ENCODE assay signal across 29 cellular contexts in the genomic region with DNA sequence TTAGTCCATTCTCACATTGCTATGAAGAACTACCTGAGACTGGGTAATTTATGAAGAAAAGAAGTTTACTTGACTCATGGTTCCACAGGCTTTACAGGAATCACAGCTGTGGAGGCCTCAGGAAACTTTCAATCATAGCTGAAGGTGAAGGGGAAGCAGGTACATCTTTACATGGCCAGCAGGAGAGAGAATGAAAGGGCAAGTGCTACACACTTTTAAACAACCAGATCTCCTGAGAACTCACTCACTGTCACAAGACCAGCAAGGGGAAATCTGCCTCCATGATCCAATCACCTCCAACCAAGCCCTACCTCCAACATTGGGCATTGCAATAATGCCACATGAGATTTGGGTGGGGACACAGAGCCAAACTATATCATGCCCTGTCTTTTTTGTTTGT. TPM values are rescaled to one million over a fixed set of nuclear protein-coding genes. Genes with fewer than 3 reads are reported as not detected.
DNase-seq lines count a peak whose midpoint lies in the region; ATAC-seq, FAIRE-seq and TF ChIP-seq lines count a peak whose summit lies in the region.
"Had no signal": no experiment of that assay in that cellular context is flagged by ENCODE, and none has a peak within 500 bp of the region (broad histone marks: within the 10 kb centered on the region; RNA-seq: fewer than 3 reads in every experiment).

No MANE protein-coding gene starts in this region.

- no peak overlapping the region for H3K4me3 ChIP-seq in HEK293 (ENCODE audit: low read depth, low read length)
- H3K4me3 ChIP-seq in K562: no peak overlapping the region
- H3K4me3 ChIP-seq: BLaER1 treated with 17β-estradiol and CSF1 and Interleukin-3, amounts not matched to agents 10 nM and 100 nM had no signal

- BruUV-seq in K562 (replicated peaks; lab: Mats Ljungman, UMichigan): no TSS peak

- no peak overlapping the region for H3K4me3 Mint-ChIP-seq in activated B cell treated with CpG ODN at 0.5 μM for 24 hours
- H3K4me3 Mint-ChIP-seq: CD4-positive, alpha-beta T cell; CD8-positive, alpha-beta T cell had no signal

- H3K9me3 Mint-ChIP-seq in activated B cell treated with CpG ODN at 0.5 μM for 24 hours: peaks cover 12% of the 10 kb centered on the region

- no peak for TF ChIP-seq CTCF in HEK293 (tag by site-specific recombination; IDR thresholded peaks at IDR 0.05)
- no peak for TF ChIP-seq CTCF in activated B cell treated with CpG ODN at 0.5 μM for 24 hours (IDR thresholded peaks at IDR 0.05)
- TF ChIP-seq CTCF in K562 (IDR thresholded peaks at IDR 0.05 in 2 of 3, conservative IDR thresholded peaks at IDR 0.05 in 1 of 3; ENCODE audit: insufficient read depth in 2 of 3, low read depth in 1 of 3, low read length in 3 of 3): no peak

- peak overlapping the region; percentile 32 for H3K27ac Mint-ChIP-seq in activated B cell treated with CpG ODN at 0.5 μM for 24 hours
- H3K27ac Mint-ChIP-seq: CD4-positive, alpha-beta T cell; CD8-positive, alpha-beta T cell had no signal

- TF ChIP-seq POLR2A in K562 (conservative IDR thresholded peaks at IDR 0.05): no peak

- peaks cover 10% of the 10 kb centered on the region for H3K36me3 Mint-ChIP-seq in activated B cell treated with CpG ODN at 0.5 μM for 24 hours (ENCODE audit: low read depth)
- H3K36me3 Mint-ChIP-seq: CD8-positive, alpha-beta T cell had no signal

- H3K9me3 ChIP-seq in HEK293 (ENCODE audit: control insufficient read depth, insufficient read depth, low read depth, low read length): no peaks in the 10 kb centered on the region
- H3K9me3 ChIP-seq in K562 (replicated peaks; ENCODE audit: control insufficient read depth, insufficient read depth, low read depth, low read length): peaks cover 13% of the 10 kb centered on the region

- H3K9me1 ChIP-seq in K562 (ENCODE audit: control insufficient read depth, insufficient read depth, low read length): no peaks in the 10 kb centered on the region

- H3K4me1 Mint-ChIP-seq in activated B cell treated with CpG ODN at 0.5 μM for 24 hours: peaks cover 58% of the 10 kb centered on the region

- H3K27ac ChIP-seq in HEK293 (ENCODE audit: extremely low read depth, low read depth, low read length) (no peak overlapping the region), K562 (ENCODE audit: extremely low read depth, low read depth, low read length) (no peak overlapping the region)
- H3K27ac ChIP-seq: C4-2B had no signal

- DNase-seq in activated B cell treated with CpG ODN at 0.5 μM for 24 hours (no peak), K562 (ENCODE audit: extremely low read depth in 1 of 4, low spot score in 3 of 4) (no peak), middle frontal gyrus (ENCODE audit: extremely low spot score, low spot score) (no peak)
- DNase-seq: 8988T; ACHN; Caco-2; Calu3; CD4-positive, alpha-beta T cell; CD8-positive, alpha-beta T cell; DMS53; DMS79; DND-41; EL; GDM1 had no signal

- H2AFZ ChIP-seq in K562 (ENCODE audit: low read depth, low read length): no peak overlapping the region

- H3K36me3 ChIP-seq in HEK293 (ENCODE audit: control insufficient read depth in 2 of 2, insufficient read depth in 1 of 2, low read length in 2 of 2): no peaks in the 10 kb centered on the region
- no peaks in the 10 kb centered on the region for H3K36me3 ChIP-seq in K562 (ENCODE audit: control insufficient read depth, insufficient read depth, low read length)
- H3K36me3 ChIP-seq: BLaER1 treated with 17β-estradiol and CSF1 and Interleukin-3, amounts not matched to agents 10 nM and 100 nM had no signal

- no peaks in the 10 kb centered on the region for H3K27me3 Mint-ChIP-seq in activated B cell treated with CpG ODN at 0.5 μM for 24 hours

- CTCF ChIA-PET in HEK293 (lab: Yijun Ruan, JAX): interaction anchor here (0.7 to 2.2 kb wide), 3 partner anchors 9 to 283 kb away, joined by 3 to 8 read pairs (median 3); no protein-coding TSS in a partner anchor
- CTCF ChIA-PET in activated B cell treated with CpG ODN at 0.5 μM for 24 hours (lab: Charles Lee): no interaction called here
- CTCF ChIA-PET in K562 (lab: Yijun Ruan, JAX; ENCODE audit: low intra/inter-chr PET ratio): no interaction called here

- no peak overlapping the region for H3K9ac ChIP-seq in K562 (ENCODE audit: insufficient read depth in 1 of 2, low read depth in 2 of 2, low read length in 2 of 2)
- H3K9ac ChIP-seq: BLaER1 treated with 17β-estradiol and CSF1 and Interleukin-3, amounts not matched to agents 10 nM and 100 nM had no signal

- in situ Hi-C loops in K562 (cut with MboI): no loop called here

- TF ChIP-seq RAD21 in K562 (CRISPR knock-in tag; conservative IDR thresholded peaks at IDR 0.05 in 1 of 2, IDR thresholded peaks at IDR 0.05 in 1 of 2): no peak

- no peak for FAIRE-seq in K562 (lab: Jason Lieb, UNC)
- FAIRE-seq: A204.1, D721Med, GM12891, GM19239 had no signal

- POLR2A ChIA-PET in HEK293 (lab: Yijun Ruan, JAX) (no interaction called here), activated B cell treated with CpG ODN at 0.5 μM for 24 hours (lab: Charles Lee) (interaction anchor here (2.8 to 7.6 kb wide), 2 partner anchors 10 to 22 kb away, joined by 15 to 112 read pairs; no protein-coding TSS in a partner anchor), K562 (lab: Yijun Ruan, JAX) (interaction anchor here (0.5 to 1.8 kb wide), 3 partner anchors 10 to 34 kb away, joined by 3 to 6 read pairs (median 3); no protein-coding TSS in a partner anchor)

- intact Hi-C loops in activated B cell treated with CpG ODN at 0.5 μM for 24 hours (cut with micrococcal nuclease): no loop called here
- intact Hi-C loops in K562 (cut with micrococcal nuclease): no loop called here

- no peak for TF ChIP-seq EP300 in K562 (IDR thresholded peaks at IDR 0.05; ENCODE audit: low read length)

- no peaks in the 10 kb centered on the region for H4K20me1 ChIP-seq in K562 (replicated peaks; ENCODE audit: control insufficient read depth, insufficient read depth, low read length)

- H3K79me2 ChIP-seq in K562 (ENCODE audit: control insufficient read depth, insufficient read depth, low read length): no peaks in the 10 kb centered on the region

- ATAC-seq in activated B cell treated with CpG ODN at 0.5 μM for 24 hours (ENCODE audit: low read depth) (no peak), K562 (no peak), GM21576 (IDR thresholded peaks at IDR 0.05; ENCODE audit: unreplicated experiment) (no peak), HG03159 (IDR thresholded peaks at IDR 0.05; ENCODE audit: unreplicated experiment) (no peak), HG03457 (IDR thresholded peaks at IDR 0.05; ENCODE audit: unreplicated experiment) (no peak)
- ATAC-seq: CD8-positive, alpha-beta T cell had no signal

- H3K4me1 ChIP-seq in HEK293 (ENCODE audit: control insufficient read depth, insufficient read depth, low read length): no peaks in the 10 kb centered on the region
- H3K4me1 ChIP-seq in K562 (replicated peaks in 1 of 2; ENCODE audit: control insufficient read depth in 2 of 2, insufficient read depth in 2 of 2, low read length in 2 of 2): peaks cover 0 to 50% of the 10 kb centered on the region in 2 experiments; a peak in 3 of 5 replicates
- H3K4me1 ChIP-seq: Caco-2 had no signal

- H3K27me3 ChIP-seq in K562 (ENCODE audit: control insufficient read depth in 2 of 2, insufficient read depth in 2 of 2, low read length in 2 of 2): no peaks in the 10 kb centered on the region

- H3K4me2 ChIP-seq in K562 (ENCODE audit: insufficient read depth, low read length): no peak overlapping the region

RNA-seq across cellular contexts. Expression of a gene that starts 3.5 kb away (rescaled TPM):
- not detected in 2 replicates for total RNA-seq in activated B cell treated with CpG ODN at 0.5 μM for 24 hours
- 0.86 TPM in 1 of 2 replicates, not detected in the other for total RNA-seq in K562 (2011; cell fraction: chromatin; rRNA removed; ENCODE audit: low replicate concordance)
- total RNA-seq in K562 (2011; cell fraction: nucleolus; rRNA removed): 0.67 and 1.6 TPM in 2 replicates
- 0.81 TPM in 1 of 2 replicates, not detected in the other for total RNA-seq in K562 (2011; cell fraction: nucleoplasm; rRNA removed)
- 0.45 and 0.57 TPM in 2 replicates for total RNA-seq in K562 (2014; rRNA removed)
- 0.33 TPM in 1 of 2 replicates, not detected in the other for total RNA-seq in K562 (2014; rRNA removed; fragmentation: Illumina TruSeq; extraction: Trizol)
- not detected in 2 replicates for total RNA-seq in K562 (2015; rRNA removed; fragmentation: Illumina TruSeq; extraction: Trizol)
- total RNA-seq in K562 (2021): not detected in 2 replicates
- polyA plus RNA-seq in K562 (2011; rRNA removed): 0.42 TPM in 1 of 2 replicates, not detected in the other
- 0.98 TPM in 1 of 2 replicates, not detected in the other for polyA plus RNA-seq in K562 (2011; cell fraction: cytosol; rRNA removed)
- polyA plus RNA-seq in K562 (2011; cell fraction: nucleus; rRNA removed): 4.3 TPM in 1 of 2 replicates, not detected in the other
- polyA plus RNA-seq in K562 (2012): 0.12 TPM in 1 of 2 replicates, not detected in the other
- not detected in 2 replicates for polyA plus RNA-seq in K562 (2014; fragmentation: Illumina TruSeq; extraction: Trizol)
- under 1 TPM in 1 of 2 experiments, not detected in 1; 0.10 TPM for polyA plus RNA-seq in K562 (2014; fragmentation: Nextera tagmentation; extraction: Ambion mirVana)
- polyA plus RNA-seq in K562 (2014; rRNA removed): 2.2 TPM in 1 of 2 replicates, not detected in the other
- polyA minus RNA-seq in K562 (2011; rRNA and poly(A)+ RNA removed): not detected in 2 replicates
- not detected in 2 replicates for polyA minus RNA-seq in K562 (2011; cell fraction: cytosol; rRNA and poly(A)+ RNA removed)
- polyA minus RNA-seq in K562 (2011; cell fraction: nucleus; rRNA and poly(A)+ RNA removed): not detected in 2 replicates
- total RNA-seq: A673; Caco-2; Calu3; CD4-positive, alpha-beta T cell; CD8-positive, alpha-beta T cell; Daoy; G401 had no signal
- polyA plus RNA-seq: AG04450, BJ had no signal

RNA-seq across cellular contexts. Expression of a gene that starts 6.2 kb away (rescaled TPM):
- total RNA-seq in activated B cell treated with CpG ODN at 0.5 μM for 24 hours (5.3 and 6.9 TPM in 2 replicates), K562 (2014; rRNA removed) (not detected in 2 replicates), K562 (2014; rRNA removed; fragmentation: Illumina TruSeq; extraction: Trizol) (not detected in 2 replicates), K562 (2015; rRNA removed; fragmentation: Illumina TruSeq; extraction: Trizol) (not detected in 2 replicates), K562 (2021) (not detected in 2 replicates)
- total RNA-seq in K562 (2011; cell fraction: chromatin; rRNA removed; ENCODE audit: low replicate concordance): 0.14 TPM in 1 of 2 replicates, not detected in the other
- not detected in 2 replicates for total RNA-seq in K562 (2011; cell fraction: nucleolus; rRNA removed)
- not detected in 2 replicates for total RNA-seq in K562 (2011; cell fraction: nucleoplasm; rRNA removed)
- polyA plus RNA-seq in K562 (2011; rRNA removed) (not detected in 2 replicates), K562 (2014; fragmentation: Illumina TruSeq; extraction: Trizol) (not detected in 2 replicates), K562 (2014; fragmentation: Nextera tagmentation; extraction: Ambion mirVana) (not detected), K562 (2014; rRNA removed) (not detected in 2 replicates)
- polyA plus RNA-seq in K562 (2011; cell fraction: cytosol; rRNA removed): not detected in 2 replicates
- polyA plus RNA-seq in K562 (2011; cell fraction: nucleus; rRNA removed): not detected in 2 replicates
- not detected in 2 replicates for polyA plus RNA-seq in K562 (2012)
- not detected in 2 replicates for polyA minus RNA-seq in K562 (2011; rRNA and poly(A)+ RNA removed)
- polyA minus RNA-seq in K562 (2011; cell fraction: cytosol; rRNA and poly(A)+ RNA removed): not detected in 2 replicates
- polyA minus RNA-seq in K562 (2011; cell fraction: nucleus; rRNA and poly(A)+ RNA removed): not detected in 2 replicates
- total RNA-seq: A673; Caco-2; Calu3; CD4-positive, alpha-beta T cell; CD8-positive, alpha-beta T cell; Daoy; G401 had no signal
- polyA plus RNA-seq: AG04450, BJ had no signal

RNA-seq across cellular contexts. Expression of a gene that starts 9.1 kb away (rescaled TPM):
- total RNA-seq in activated B cell treated with CpG ODN at 0.5 μM for 24 hours (13.7 and 15.9 TPM in 2 replicates), K562 (2014; rRNA removed) (0.12 TPM in 1 of 2 replicates, not detected in the other), K562 (2014; rRNA removed; fragmentation: Illumina TruSeq; extraction: Trizol) (not detected in 2 replicates), K562 (2015; rRNA removed; fragmentation: Illumina TruSeq; extraction: Trizol) (0.11 TPM in 1 of 2 replicates, not detected in the other), K562 (2021) (0.29 TPM in 1 of 2 replicates, not detected in the other)
- 0.44 TPM in 1 of 2 replicates, not detected in the other for total RNA-seq in K562 (2011; cell fraction: chromatin; rRNA removed; ENCODE audit: low replicate concordance)
- total RNA-seq in K562 (2011; cell fraction: nucleolus; rRNA removed): 0.17 and 0.26 TPM in 2 replicates
- 0.44 TPM in 1 of 2 replicates, not detected in the other for total RNA-seq in K562 (2011; cell fraction: nucleoplasm; rRNA removed)
- polyA plus RNA-seq in K562 (2011; rRNA removed) (0.11 and 0.14 TPM in 2 replicates), K562 (2014; fragmentation: Illumina TruSeq; extraction: Trizol) (0.11 and 0.21 TPM in 2 replicates), K562 (2014; fragmentation: Nextera tagmentation; extraction: Ambion mirVana) (under 1 TPM in 1 of 2 experiments, not detected in 1; 0.10 TPM), K562 (2014; rRNA removed) (0.16 TPM in 1 of 2 replicates, not detected in the other)
- 0.35 and 0.42 TPM in 2 replicates for polyA plus RNA-seq in K562 (2011; cell fraction: cytosol; rRNA removed)
- 0.10 and 1.1 TPM in 2 replicates for polyA plus RNA-seq in K562 (2011; cell fraction: nucleus; rRNA removed)
- 0.14 TPM in 1 of 2 replicates, not detected in the other for polyA plus RNA-seq in K562 (2012)
- 0.14 TPM in 1 of 2 replicates, not detected in the other for polyA minus RNA-seq in K562 (2011; rRNA and poly(A)+ RNA removed)
- not detected in 2 replicates for polyA minus RNA-seq in K562 (2011; cell fraction: cytosol; rRNA and poly(A)+ RNA removed)
- polyA minus RNA-seq in K562 (2011; cell fraction: nucleus; rRNA and poly(A)+ RNA removed): 0.40 TPM in 1 of 2 replicates, not detected in the other
- total RNA-seq: Caco-2; CD4-positive, alpha-beta T cell; Daoy; G401 had no signal
- polyA plus RNA-seq: AG04450, BJ had no signal

RNA-seq across cellular contexts. Expression of a gene that starts 12.5 kb away (rescaled TPM):
- not detected in 2 replicates for total RNA-seq in activated B cell treated with CpG ODN at 0.5 μM for 24 hours
- 0.37 TPM in 1 of 2 replicates, not detected in the other for total RNA-seq in K562 (2011; cell fraction: chromatin; rRNA removed; ENCODE audit: low replicate concordance)
- total RNA-seq in K562 (2011; cell fraction: nucleolus; rRNA removed): 0.13 and 0.33 TPM in 2 replicates
- total RNA-seq in K562 (2011; cell fraction: nucleoplasm; rRNA removed): 0.22 and 0.38 TPM in 2 replicates
- total RNA-seq in K562 (2014; rRNA removed): not detected in 2 replicates
- not detected in 2 replicates for total RNA-seq in K562 (2014; rRNA removed; fragmentation: Illumina TruSeq; extraction: Trizol)
- not detected in 2 replicates for total RNA-seq in K562 (2015; rRNA removed; fragmentation: Illumina TruSeq; extraction: Trizol)
- not detected in 2 replicates for total RNA-seq in K562 (2021)
- polyA plus RNA-seq in K562 (2011; rRNA removed): 0.11 TPM in 1 of 2 replicates, not detected in the other
- polyA plus RNA-seq in K562 (2011; cell fraction: cytosol; rRNA removed): 0.15 and 0.18 TPM in 2 replicates
- 0.30 and 0.37 TPM in 2 replicates for polyA plus RNA-seq in K562 (2011; cell fraction: nucleus; rRNA removed)
- polyA plus RNA-seq in K562 (2012): 0.24 TPM in 1 of 2 replicates, not detected in the other
- polyA plus RNA-seq in K562 (2014; fragmentation: Illumina TruSeq; extraction: Trizol): not detected in 2 replicates
- not detected for polyA plus RNA-seq in K562 (2014; fragmentation: Nextera tagmentation; extraction: Ambion mirVana)
- polyA plus RNA-seq in K562 (2014; rRNA removed): 0.13 and 0.66 TPM in 2 replicates
- polyA minus RNA-seq in K562 (2011; rRNA and poly(A)+ RNA removed): not detected in 2 replicates
- not detected in 2 replicates for polyA minus RNA-seq in K562 (2011; cell fraction: cytosol; rRNA and poly(A)+ RNA removed)
- polyA minus RNA-seq in K562 (2011; cell fraction: nucleus; rRNA and poly(A)+ RNA removed): 0.11 TPM in 1 of 2 replicates, not detected in the other
- total RNA-seq: A673; Caco-2; Calu3; CD4-positive, alpha-beta T cell; CD8-positive, alpha-beta T cell; Daoy; G401 had no signal
- polyA plus RNA-seq: AG04450, BJ had no signal

RNA-seq across cellular contexts. Expression of a gene that starts 39.3 kb away (rescaled TPM):
- total RNA-seq in activated B cell treated with CpG ODN at 0.5 μM for 24 hours (34.9 and 35.8 TPM in 2 replicates), K562 (2014; rRNA removed) (113 and 143 TPM in 2 replicates), K562 (2014; rRNA removed; fragmentation: Illumina TruSeq; extraction: Trizol) (36.2 and 53.6 TPM in 2 replicates), K562 (2015; rRNA removed; fragmentation: Illumina TruSeq; extraction: Trizol) (68.9 and 69.5 TPM in 2 replicates), K562 (2021) (78.7 and 94.7 TPM in 2 replicates)
- total RNA-seq in K562 (2011; cell fraction: chromatin; rRNA removed; ENCODE audit: low replicate concordance): 14.3 and 58.8 TPM in 2 replicates
- 81.7 and 85.9 TPM in 2 replicates for total RNA-seq in K562 (2011; cell fraction: nucleolus; rRNA removed)
- total RNA-seq in K562 (2011; cell fraction: nucleoplasm; rRNA removed): 50.0 and 50.2 TPM in 2 replicates
- polyA plus RNA-seq in K562 (2011; rRNA removed) (74.8 and 80.1 TPM in 2 replicates), K562 (2014; fragmentation: Illumina TruSeq; extraction: Trizol) (110 and 112 TPM in 2 replicates), K562 (2014; fragmentation: Nextera tagmentation; extraction: Ambion mirVana) (10 to 100 TPM; 21.5 to 35.8 TPM), K562 (2014; rRNA removed) (123 and 134 TPM in 2 replicates)
- polyA plus RNA-seq in K562 (2011; cell fraction: cytosol; rRNA removed): 132 and 164 TPM in 2 replicates
- polyA plus RNA-seq in K562 (2011; cell fraction: nucleus; rRNA removed): 87.8 and 100 TPM in 2 replicates
- polyA plus RNA-seq in K562 (2012): 76.7 and 87.0 TPM in 2 replicates
- 10.4 and 13.4 TPM in 2 replicates for polyA minus RNA-seq in K562 (2011; rRNA and poly(A)+ RNA removed)
- 13.7 and 16.5 TPM in 2 replicates for polyA minus RNA-seq in K562 (2011; cell fraction: cytosol; rRNA and poly(A)+ RNA removed)
- polyA minus RNA-seq in K562 (2011; cell fraction: nucleus; rRNA and poly(A)+ RNA removed): 31.6 and 42.7 TPM in 2 replicates

Comparison
In these comparisons a context has a peak if more than half of its experiments do, and no peak if none do; other contexts are left out.
1. RNA of a gene that starts 9.1 kb away (total RNA-seq): 13.7 to 15.9 TPM in activated B cell treated with CpG ODN at 0.5 μM for 24 hours; 0.11 to 0.44 TPM in K562; every median in the first group is over 10 times any median in the second.